ENCODE assay signal across 8 cellular contexts in genomic region chr7:149838224-149838991, GRCh38. TPM values are rescaled to one million over a fixed set of nuclear protein-coding genes. Genes with fewer than 3 reads are reported as not detected.
DNase-seq lines count a peak whose midpoint lies in the region; TF ChIP-seq lines count a peak whose summit lies in the region.

ZNF862 (plus strand) TSS chr7:149838375; CDS start chr7:149838612, 237 bp downstream.

- H3K27me3 ChIP-seq in H7 (ENCODE audit: control insufficient read depth, insufficient read depth, low read length), result peaks cover 11% of the 10 kb centered on the region

- peak within 1 kb of the TSS; percentile 89 to 97 (median 93) for H3K4me3 Mint-ChIP-seq in nephron
- H3K4me3 Mint-ChIP-seq in stimulated activated naive CD8-positive, alpha-beta T cell treated with anti-CD3 and anti-CD28 coated beads, Interleukin-15, Interleukin-2, amounts not matched to agents 100 ng/mL and 50 ng/mL, for 24 hours, result peak within 1 kb of the TSS; percentile 84

- H3K9me3 Mint-ChIP-seq in nephron, result no peaks in the 10 kb centered on the region
- no peaks in the 10 kb centered on the region for H3K9me3 Mint-ChIP-seq in stimulated activated naive CD8-positive, alpha-beta T cell treated with anti-CD3 and anti-CD28 coated beads, Interleukin-15, Interleukin-2, amounts not matched to agents 100 ng/mL and 50 ng/mL, for 24 hours

- TF ChIP-seq CTCF in fibroblast of pulmonary artery (IDR thresholded peaks at IDR 0.05; ENCODE audit: low read length, missing control alignments), result no peak
- TF ChIP-seq CTCF in nephron (IDR thresholded peaks at IDR 0.05; ENCODE audit: unreplicated experiment in 3 of 3), result no peak

- H3K36me3 Mint-ChIP-seq in nephron (ENCODE audit: low read depth), result no peaks in the 10 kb centered on the region
- no peaks in the 10 kb centered on the region for H3K36me3 Mint-ChIP-seq in stimulated activated naive CD8-positive, alpha-beta T cell treated with anti-CD3 and anti-CD28 coated beads, Interleukin-15, Interleukin-2, amounts not matched to agents 100 ng/mL and 50 ng/mL, for 24 hours (ENCODE audit: low read depth)

- H3K27me3 Mint-ChIP-seq in nephron (ENCODE audit: low read depth), result peaks cover 6% of the 10 kb centered on the region
- H3K27me3 Mint-ChIP-seq in stimulated activated naive CD8-positive, alpha-beta T cell treated with anti-CD3 and anti-CD28 coated beads, Interleukin-15, Interleukin-2, amounts not matched to agents 100 ng/mL and 50 ng/mL, for 24 hours, result no peaks in the 10 kb centered on the region

- peak within 1 kb of the TSS; percentile 80 for H3K4me3 ChIP-seq in H7 (ENCODE audit: insufficient read depth, low read depth, low read length)
- peak within 1 kb of the TSS; percentile 84 for H3K4me3 ChIP-seq in fibroblast of pulmonary artery (replicated peaks; ENCODE audit: low read depth, low read length)

- peak within 1 kb of the TSS; percentile 59 to 94 (median 93) for H3K27ac Mint-ChIP-seq in nephron
- peak within 1 kb of the TSS; percentile 59 for H3K27ac Mint-ChIP-seq in stimulated activated naive CD8-positive, alpha-beta T cell treated with anti-CD3 and anti-CD28 coated beads, Interleukin-15, Interleukin-2, amounts not matched to agents 100 ng/mL and 50 ng/mL, for 24 hours

- peaks cover 16% of the 10 kb centered on the region for H3K4me1 Mint-ChIP-seq in nephron
- peaks cover 28% of the 10 kb centered on the region for H3K4me1 Mint-ChIP-seq in stimulated activated naive CD8-positive, alpha-beta T cell treated with anti-CD3 and anti-CD28 coated beads, Interleukin-15, Interleukin-2, amounts not matched to agents 100 ng/mL and 50 ng/mL, for 24 hours (ENCODE audit: low read depth)

- DNase-seq in ELF-1 (ENCODE audit: low read depth, low spot score), result peak; percentile 99
- DNase-seq in H7, result peak; percentile 100
- peak; percentile 97 for DNase-seq in M059J (ENCODE audit: low read depth)
- DNase-seq in SHP77 (lab: John Stamatoyannopoulos, UW), result peak; percentile 97 to 98
- DNase-seq in activated effector memory CD4-positive, alpha-beta T cell treated with Interleukin-2 at 50 U/mL for 16 hours, result peak; percentile 93
- DNase-seq in fibroblast of pulmonary artery (ENCODE audit: low read depth), result peak; percentile 98

- no peaks in the 10 kb centered on the region for H3K36me3 ChIP-seq in H7 (replicated peaks; ENCODE audit: control insufficient read depth, insufficient read depth, low read length)

RNA-seq across cellular contexts. Expression of gene ZNF862, which starts in this region (rescaled TPM):
- total RNA-seq in H7 (2014; rRNA removed; shearing (Covaris generic)), result 3.4 and 3.8 TPM in 2 replicates
- total RNA-seq in M059J (2014; rRNA removed; shearing (Covaris generic)), result 5.0 and 6.4 TPM in 2 replicates

Comparison
In these comparisons a context has a peak if more than half of its experiments do, and no peak if none do; other contexts are left out.
1. Peak in every context shown above with its lines: DNase-seq and H3K4me3 ChIP-seq.